1 cellular context compared by ENCODE assay signal in the genomic region with DNA sequence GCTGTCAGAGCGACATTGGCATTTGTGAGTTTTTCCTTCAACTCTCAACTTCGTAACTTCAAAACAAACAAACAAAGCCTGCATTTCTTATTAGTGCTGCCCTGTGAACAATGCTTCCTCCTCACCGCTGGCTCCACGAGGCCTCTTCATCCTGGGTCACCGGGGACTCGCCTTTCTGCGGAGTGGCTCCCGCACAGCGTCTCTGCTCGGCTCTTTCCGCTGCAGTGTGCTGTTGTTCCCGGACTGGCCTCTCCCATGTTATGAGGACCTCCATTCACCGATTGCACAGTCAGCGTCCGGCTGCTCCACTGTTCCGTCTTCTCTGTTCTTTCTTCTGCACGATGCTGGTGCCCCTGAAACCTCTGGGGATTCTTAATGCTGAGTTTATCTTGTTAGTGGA.
TF ChIP-seq lines count a peak whose summit lies in the region.

No MANE protein-coding gene starts in this region.

TF ChIP-seq in GM23338, 12 proteins besides CTCF, POLR2A, EP300 and RAD21:
- TF ChIP-seq JUNB (IDR thresholded peaks at IDR 0.05; ENCODE audit: unreplicated experiment) = no peak
- TF ChIP-seq NANOG (IDR thresholded peaks at IDR 0.05; ENCODE audit: borderline replicate concordance) = no peak
- TF ChIP-seq, protein P1, sequence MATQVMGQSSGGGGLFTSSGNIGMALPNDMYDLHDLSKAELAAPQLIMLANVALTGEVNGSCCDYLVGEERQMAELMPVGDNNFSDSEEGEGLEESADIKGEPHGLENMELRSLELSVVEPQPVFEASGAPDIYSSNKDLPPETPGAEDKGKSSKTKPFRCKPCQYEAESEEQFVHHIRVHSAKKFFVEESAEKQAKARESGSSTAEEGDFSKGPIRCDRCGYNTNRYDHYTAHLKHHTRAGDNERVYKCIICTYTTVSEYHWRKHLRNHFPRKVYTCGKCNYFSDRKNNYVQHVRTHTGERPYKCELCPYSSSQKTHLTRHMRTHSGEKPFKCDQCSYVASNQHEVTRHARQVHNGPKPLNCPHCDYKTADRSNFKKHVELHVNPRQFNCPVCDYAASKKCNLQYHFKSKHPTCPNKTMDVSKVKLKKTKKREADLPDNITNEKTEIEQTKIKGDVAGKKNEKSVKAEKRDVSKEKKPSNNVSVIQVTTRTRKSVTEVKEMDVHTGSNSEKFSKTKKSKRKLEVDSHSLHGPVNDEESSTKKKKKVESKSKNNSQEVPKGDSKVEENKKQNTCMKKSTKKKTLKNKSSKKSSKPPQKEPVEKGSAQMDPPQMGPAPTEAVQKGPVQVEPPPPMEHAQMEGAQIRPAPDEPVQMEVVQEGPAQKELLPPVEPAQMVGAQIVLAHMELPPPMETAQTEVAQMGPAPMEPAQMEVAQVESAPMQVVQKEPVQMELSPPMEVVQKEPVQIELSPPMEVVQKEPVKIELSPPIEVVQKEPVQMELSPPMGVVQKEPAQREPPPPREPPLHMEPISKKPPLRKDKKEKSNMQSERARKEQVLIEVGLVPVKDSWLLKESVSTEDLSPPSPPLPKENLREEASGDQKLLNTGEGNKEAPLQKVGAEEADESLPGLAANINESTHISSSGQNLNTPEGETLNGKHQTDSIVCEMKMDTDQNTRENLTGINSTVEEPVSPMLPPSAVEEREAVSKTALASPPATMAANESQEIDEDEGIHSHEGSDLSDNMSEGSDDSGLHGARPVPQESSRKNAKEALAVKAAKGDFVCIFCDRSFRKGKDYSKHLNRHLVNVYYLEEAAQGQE (IDR thresholded peaks at IDR 0.05; ENCODE audit: unreplicated experiment) = no peak
- no peak for TF ChIP-seq CREB1 (CRISPR knock-in tag; IDR thresholded peaks at IDR 0.05; ENCODE audit: low read depth)
- TF ChIP-seq EZH2phosphoT487 (IDR thresholded peaks at IDR 0.05; ENCODE audit: unreplicated experiment) = no peak
- TF ChIP-seq POLR2AphosphoS5 (IDR thresholded peaks at IDR 0.05; ENCODE audit: low read depth) = no peak
- TF ChIP-seq ZNF114 (CRISPR knock-in tag; IDR thresholded peaks at IDR 0.05) = no peak
- TF ChIP-seq, protein P2, sequence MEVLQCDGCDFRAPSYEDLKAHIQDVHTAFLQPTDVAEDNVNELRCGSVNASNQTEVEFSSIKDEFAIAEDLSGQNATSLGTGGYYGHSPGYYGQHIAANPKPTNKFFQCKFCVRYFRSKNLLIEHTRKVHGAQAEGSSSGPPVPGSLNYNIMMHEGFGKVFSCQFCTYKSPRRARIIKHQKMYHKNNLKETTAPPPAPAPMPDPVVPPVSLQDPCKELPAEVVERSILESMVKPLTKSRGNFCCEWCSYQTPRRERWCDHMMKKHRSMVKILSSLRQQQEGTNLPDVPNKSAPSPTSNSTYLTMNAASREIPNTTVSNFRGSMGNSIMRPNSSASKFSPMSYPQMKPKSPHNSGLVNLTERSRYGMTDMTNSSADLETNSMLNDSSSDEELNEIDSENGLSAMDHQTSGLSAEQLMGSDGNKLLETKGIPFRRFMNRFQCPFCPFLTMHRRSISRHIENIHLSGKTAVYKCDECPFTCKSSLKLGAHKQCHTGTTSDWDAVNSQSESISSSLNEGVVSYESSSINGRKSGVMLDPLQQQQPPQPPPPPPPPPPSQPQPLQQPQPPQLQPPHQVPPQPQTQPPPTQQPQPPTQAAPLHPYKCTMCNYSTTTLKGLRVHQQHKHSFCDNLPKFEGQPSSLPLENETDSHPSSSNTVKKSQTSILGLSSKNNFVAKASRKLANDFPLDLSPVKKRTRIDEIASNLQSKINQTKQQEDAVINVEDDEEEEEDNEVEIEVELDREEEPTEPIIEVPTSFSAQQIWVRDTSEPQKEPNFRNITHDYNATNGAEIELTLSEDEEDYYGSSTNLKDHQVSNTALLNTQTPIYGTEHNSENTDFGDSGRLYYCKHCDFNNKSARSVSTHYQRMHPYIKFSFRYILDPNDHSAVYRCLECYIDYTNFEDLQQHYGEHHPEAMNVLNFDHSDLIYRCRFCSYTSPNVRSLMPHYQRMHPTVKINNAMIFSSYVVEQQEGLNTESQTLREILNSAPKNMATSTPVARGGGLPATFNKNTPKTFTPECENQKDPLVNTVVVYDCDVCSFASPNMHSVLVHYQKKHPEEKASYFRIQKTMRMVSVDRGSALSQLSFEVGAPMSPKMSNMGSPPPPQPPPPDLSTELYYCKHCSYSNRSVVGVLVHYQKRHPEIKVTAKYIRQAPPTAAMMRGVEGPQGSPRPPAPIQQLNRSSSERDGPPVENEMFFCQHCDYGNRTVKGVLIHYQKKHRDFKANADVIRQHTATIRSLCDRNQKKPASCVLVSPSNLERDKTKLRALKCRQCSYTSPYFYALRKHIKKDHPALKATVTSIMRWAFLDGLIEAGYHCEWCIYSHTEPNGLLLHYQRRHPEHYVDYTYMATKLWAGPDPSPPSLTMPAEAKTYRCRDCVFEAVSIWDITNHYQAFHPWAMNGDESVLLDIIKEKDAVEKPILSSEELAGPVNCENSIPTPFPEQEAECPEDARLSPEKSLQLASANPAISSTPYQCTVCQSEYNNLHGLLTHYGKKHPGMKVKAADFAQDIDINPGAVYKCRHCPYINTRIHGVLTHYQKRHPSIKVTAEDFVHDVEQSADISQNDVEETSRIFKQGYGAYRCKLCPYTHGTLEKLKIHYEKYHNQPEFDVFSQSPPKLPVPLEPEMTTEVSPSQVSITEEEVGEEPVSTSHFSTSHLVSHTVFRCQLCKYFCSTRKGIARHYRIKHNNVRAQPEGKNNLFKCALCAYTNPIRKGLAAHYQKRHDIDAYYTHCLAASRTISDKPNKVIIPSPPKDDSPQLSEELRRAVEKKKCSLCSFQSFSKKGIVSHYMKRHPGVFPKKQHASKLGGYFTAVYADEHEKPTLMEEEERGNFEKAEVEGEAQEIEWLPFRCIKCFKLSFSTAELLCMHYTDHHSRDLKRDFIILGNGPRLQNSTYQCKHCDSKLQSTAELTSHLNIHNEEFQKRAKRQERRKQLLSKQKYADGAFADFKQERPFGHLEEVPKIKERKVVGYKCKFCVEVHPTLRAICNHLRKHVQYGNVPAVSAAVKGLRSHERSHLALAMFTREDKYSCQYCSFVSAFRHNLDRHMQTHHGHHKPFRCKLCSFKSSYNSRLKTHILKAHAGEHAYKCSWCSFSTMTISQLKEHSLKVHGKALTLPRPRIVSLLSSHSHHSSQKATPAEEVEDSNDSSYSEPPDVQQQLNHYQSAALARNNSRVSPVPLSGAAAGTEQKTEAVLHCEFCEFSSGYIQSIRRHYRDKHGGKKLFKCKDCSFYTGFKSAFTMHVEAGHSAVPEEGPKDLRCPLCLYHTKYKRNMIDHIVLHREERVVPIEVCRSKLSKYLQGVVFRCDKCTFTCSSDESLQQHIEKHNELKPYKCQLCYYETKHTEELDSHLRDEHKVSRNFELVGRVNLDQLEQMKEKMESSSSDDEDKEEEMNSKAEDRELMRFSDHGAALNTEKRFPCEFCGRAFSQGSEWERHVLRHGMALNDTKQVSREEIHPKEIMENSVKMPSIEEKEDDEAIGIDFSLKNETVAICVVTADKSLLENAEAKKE (CRISPR knock-in tag; IDR thresholded peaks at IDR 0.05) = no peak
- TF ChIP-seq, protein P3, sequence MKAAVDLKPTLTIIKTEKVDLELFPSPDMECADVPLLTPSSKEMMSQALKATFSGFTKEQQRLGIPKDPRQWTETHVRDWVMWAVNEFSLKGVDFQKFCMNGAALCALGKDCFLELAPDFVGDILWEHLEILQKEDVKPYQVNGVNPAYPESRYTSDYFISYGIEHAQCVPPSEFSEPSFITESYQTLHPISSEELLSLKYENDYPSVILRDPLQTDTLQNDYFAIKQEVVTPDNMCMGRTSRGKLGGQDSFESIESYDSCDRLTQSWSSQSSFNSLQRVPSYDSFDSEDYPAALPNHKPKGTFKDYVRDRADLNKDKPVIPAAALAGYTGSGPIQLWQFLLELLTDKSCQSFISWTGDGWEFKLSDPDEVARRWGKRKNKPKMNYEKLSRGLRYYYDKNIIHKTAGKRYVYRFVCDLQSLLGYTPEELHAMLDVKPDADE (IDR thresholded peaks at IDR 0.05) = no peak
- no peak for TF ChIP-seq ZNF331 (CRISPR knock-in tag; IDR thresholded peaks at IDR 0.05; ENCODE audit: low read depth)
